In the genomic region with DNA sequence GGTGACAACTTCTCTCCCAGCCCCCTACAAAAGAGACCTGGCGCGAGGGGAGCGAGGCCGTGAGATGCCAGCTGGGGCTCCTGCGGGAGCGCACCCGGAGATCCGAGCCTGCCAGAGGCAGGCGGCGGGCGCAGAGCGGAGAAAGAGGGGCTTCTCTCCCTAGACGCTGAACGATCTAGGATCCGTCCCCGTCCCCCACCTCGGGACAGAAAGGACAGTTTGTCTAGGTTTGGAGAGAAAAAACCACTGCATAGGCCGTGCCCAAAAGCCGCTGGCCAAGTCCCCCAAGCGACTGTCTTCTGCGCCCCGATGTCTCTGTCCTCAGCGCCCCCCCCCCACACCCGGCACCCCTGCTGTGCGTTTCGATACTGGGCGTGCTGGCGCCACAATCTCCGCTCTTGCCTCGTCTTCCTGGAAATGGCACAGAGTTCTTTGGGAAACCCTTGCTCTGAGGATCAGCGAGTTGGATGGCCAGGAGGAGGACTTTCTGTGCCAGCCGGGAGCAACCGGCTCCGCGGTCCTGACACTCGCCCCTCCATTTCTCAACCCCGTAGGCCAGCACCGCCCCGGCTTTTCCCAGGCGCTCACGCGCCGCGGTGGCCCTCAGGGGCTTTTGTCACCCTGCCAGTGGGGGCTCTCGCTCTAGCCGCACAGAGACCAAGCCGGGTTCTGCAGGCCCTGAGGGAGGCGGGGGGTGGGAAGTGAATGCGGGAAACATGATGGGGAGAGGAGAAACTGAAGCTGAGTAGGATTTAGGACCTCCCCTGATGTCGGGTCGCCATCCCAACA, we compare ENCODE assay signal across 2 cellular contexts.
TF ChIP-seq lines count a peak whose summit lies in the region.

No MANE protein-coding gene starts in this region.

TF ChIP-seq in H1, 55 proteins besides CTCF, POLR2A, EP300 and RAD21:
- TF ChIP-seq JUND (IDR thresholded peaks at IDR 0.05; ENCODE audit: low read length): no peak
- TF ChIP-seq ASH2L (IDR thresholded peaks at IDR 0.05; ENCODE audit: low read length): peak; percentile 38
- TF ChIP-seq SIN3A (conservative IDR thresholded peaks at IDR 0.05 in 1 of 2, IDR thresholded peaks at IDR 0.05 in 1 of 2; ENCODE audit: low read depth in 1 of 2, low read length in 2 of 2): 0 out of 4 replicates have a peak, but pooled peaks of 1 of the 2 experiments have one; percentile 4
- peak; percentile 51 for TF ChIP-seq EZH2 (IDR thresholded peaks at IDR 0.05; ENCODE audit: low read depth, low read length, severe bottlenecking)
- TF ChIP-seq SUZ12 (IDR thresholded peaks at IDR 0.05; ENCODE audit: low read length): peak; percentile 61

TF ChIP-seq in neural cell, 6 proteins besides CTCF, POLR2A, EP300 and RAD21:
- no peak for TF ChIP-seq EZH2 (IDR thresholded peaks at IDR 0.05; ENCODE audit: borderline replicate concordance, insufficient read depth, low read length, poor library complexity, severe bottlenecking)
- no peak for TF ChIP-seq TAF1 (IDR thresholded peaks at IDR 0.05; ENCODE audit: low read depth)
- TF ChIP-seq MXI1 (conservative IDR thresholded peaks at IDR 0.05; ENCODE audit: poor library complexity, severe bottlenecking): no peak
- TF ChIP-seq POLR2AphosphoS5 (IDR thresholded peaks at IDR 0.05): no peak
- no peak for TF ChIP-seq SMC3 (conservative IDR thresholded peaks at IDR 0.05; ENCODE audit: poor library complexity)
